ENCODE assay signal across 8 cellular contexts in genomic region chr2:98730053-98730850, GRCh38. TPM values are rescaled to one million over a fixed set of nuclear protein-coding genes. Genes with fewer than 3 reads are reported as not detected.
DNase-seq lines count a peak whose midpoint lies in the region; ATAC-seq and TF ChIP-seq lines count a peak whose summit lies in the region.

No MANE protein-coding gene starts in this region.

- no peaks in the 10 kb centered on the region for H3K27me3 Mint-ChIP-seq in natural killer cell (ENCODE audit: low read depth in 2 of 2)
- H3K27me3 Mint-ChIP-seq in stimulated activated naive CD8-positive, alpha-beta T cell treated with anti-CD3 and anti-CD28 coated beads, Interleukin-15, Interleukin-2, amounts not matched to agents 100 ng/mL and 50 ng/mL, for 24 hours: no peaks in the 10 kb centered on the region

- DNase-seq in AG08396 (ENCODE audit: low spot score): peak; percentile 15
- DNase-seq in H7: peak; percentile 80
- DNase-seq in NCI-H774 (lab: John Stamatoyannopoulos, UW): peak; percentile 53
- DNase-seq in activated T-helper 1 cell treated with anti-CD3 and anti-CD28 coated beads, Interleukin-2, amount 50 U/mL, for 16 hours (ENCODE audit: low read depth in 1 of 2, low spot score in 1 of 2): peak; percentile 23 to 26
- no peak for DNase-seq in fibroblast of mammary gland (ENCODE audit: low read depth)
- peak; percentile 34 for DNase-seq in natural killer cell

- ATAC-seq in natural killer cell (peak; percentile 13 to 27 (median 17)), GM18519 (IDR thresholded peaks at IDR 0.05; ENCODE audit: low FRiP score, unreplicated experiment) (no peak)

- H3K4me3 Mint-ChIP-seq in natural killer cell: peak overlapping the region; percentile 89
- peak overlapping the region; percentile 87 for H3K4me3 Mint-ChIP-seq in stimulated activated naive CD8-positive, alpha-beta T cell treated with anti-CD3 and anti-CD28 coated beads, Interleukin-15, Interleukin-2, amounts not matched to agents 100 ng/mL and 50 ng/mL, for 24 hours

- no peaks in the 10 kb centered on the region for H3K36me3 ChIP-seq in H7 (replicated peaks; ENCODE audit: control insufficient read depth, insufficient read depth, low read length)

- no peak for TF ChIP-seq CTCF in fibroblast of mammary gland (conservative IDR thresholded peaks at IDR 0.05; ENCODE audit: control insufficient read depth, insufficient read depth, low read depth, low read length)
- no peak for TF ChIP-seq CTCF in natural killer cell (IDR thresholded peaks at IDR 0.05)

- peak overlapping the region; percentile 74 to 76 for H3K27ac Mint-ChIP-seq in natural killer cell
- peak overlapping the region; percentile 89 for H3K27ac Mint-ChIP-seq in stimulated activated naive CD8-positive, alpha-beta T cell treated with anti-CD3 and anti-CD28 coated beads, Interleukin-15, Interleukin-2, amounts not matched to agents 100 ng/mL and 50 ng/mL, for 24 hours

- peak overlapping the region; percentile 50 for H3K4me3 ChIP-seq in H7 (ENCODE audit: insufficient read depth, low read depth, low read length)
- peak overlapping the region; percentile 3 for H3K4me3 ChIP-seq in fibroblast of mammary gland (ENCODE audit: control insufficient read depth, low read depth, low read length)

- no peaks in the 10 kb centered on the region for H3K9me3 Mint-ChIP-seq in natural killer cell
- no peaks in the 10 kb centered on the region for H3K9me3 Mint-ChIP-seq in stimulated activated naive CD8-positive, alpha-beta T cell treated with anti-CD3 and anti-CD28 coated beads, Interleukin-15, Interleukin-2, amounts not matched to agents 100 ng/mL and 50 ng/mL, for 24 hours

- peaks cover 67 to 68% of the 10 kb centered on the region in 2 donors for H3K4me1 Mint-ChIP-seq in natural killer cell
- peaks cover 80% of the 10 kb centered on the region for H3K4me1 Mint-ChIP-seq in stimulated activated naive CD8-positive, alpha-beta T cell treated with anti-CD3 and anti-CD28 coated beads, Interleukin-15, Interleukin-2, amounts not matched to agents 100 ng/mL and 50 ng/mL, for 24 hours (ENCODE audit: low read depth)

- H3K36me3 Mint-ChIP-seq in natural killer cell: no peaks in the 10 kb centered on the region
- H3K36me3 Mint-ChIP-seq in stimulated activated naive CD8-positive, alpha-beta T cell treated with anti-CD3 and anti-CD28 coated beads, Interleukin-15, Interleukin-2, amounts not matched to agents 100 ng/mL and 50 ng/mL, for 24 hours (ENCODE audit: low read depth): no peaks in the 10 kb centered on the region

- peaks cover 36% of the 10 kb centered on the region for H3K27me3 ChIP-seq in H7 (ENCODE audit: control insufficient read depth, insufficient read depth, low read length)

- intact Hi-C loops in natural killer cell (cut with micrococcal nuclease): loop anchor here (2.0 to 10.0 kb wide), 3 partner anchors 41 to 95 kb away; no protein-coding TSS in a partner anchor

RNA-seq across cellular contexts. Expression of gene MGAT4A, which starts 0.7 kb away (rescaled TPM):
- total RNA-seq in H7 (2014; rRNA removed; shearing (Covaris generic)): 0.70 and 2.1 TPM in 2 replicates
- total RNA-seq in natural killer cell: 100 to 1,000 TPM in 1 of 3 donors, 10 to 100 TPM in 2; 91.6 to 114 (median 96.4) TPM

Comparison
In these comparisons a context has a peak if more than half of its experiments do, and no peak if none do; other contexts are left out.
1. RNA of gene MGAT4A, which starts 0.7 kb away (total RNA-seq): 91.6 to 114 TPM in natural killer cell; 0.70 to 2.1 TPM in H7; every median in the first group is over 10 times any median in the second.